33 cellular contexts compared by ENCODE assay signal in genomic region chr11:102676086-102676485, GRCh38. TPM values are rescaled to one million over a fixed set of nuclear protein-coding genes. Genes with fewer than 3 reads are reported as not detected.
"Had no signal": no experiment of that assay in that cellular context is flagged by ENCODE, and none has a peak within 500 bp of the region (broad histone marks: within the 10 kb centered on the region; RNA-seq: fewer than 3 reads in every experiment).

No MANE protein-coding gene starts in this region.

- H3K27ac Mint-ChIP-seq: naive B cell; natural killer cell treated with Interleukin-12 subunit alpha and Interleukin-12 subunit beta and Interleukin-15 and Interleukin-18, amount 100 ng/mL, for 72 hours; stimulated activated naive B cell treated with anti-CD40 and anti-IgM and Interleukin-4, amounts not matched to agents 10 μg/mL and 1 μg/mL and 100 μg/mL, for 72 hours; stimulated activated naive CD8-positive, alpha-beta T cell treated with anti-CD3 and anti-CD28 coated beads, Interleukin-15, Interleukin-2, amounts not matched to agents 100 ng/mL and 50 ng/mL, for 24 hours had no signal

- DNase-seq: dermis blood vessel endothelial cell; effector memory CD4-positive, alpha-beta T cell; foreskin melanocyte; glutamatergic neuron; heart right ventricle; hippocampal formation; left cardiac atrium; left lung; mesenchymal stem cell; naive B cell; psoas muscle; right cardiac atrium; sigmoid colon; stimulated activated CD4-positive, alpha-beta T cell treated with anti-CD3 and anti-CD28 coated beads, Interleukin-15, amount 100 ng/mL, for 24 hours; stimulated activated CD4-positive, alpha-beta T cell treated with anti-CD3 and anti-CD28 coated beads, Interleukin-2, amount 100 ng/mL, for 48 hours; stimulated activated naive B cell treated with anti-CD40 and anti-IgM and Interleukin-4, amounts not matched to agents 10 μg/mL and 1 μg/mL and 100 μg/mL, for 72 hours; upper lobe of left lung had no signal

- H3K36me3 ChIP-seq: esophagus muscularis mucosa, heart right ventricle, left lung, sigmoid colon, thoracic aorta, tibial nerve, upper lobe of left lung had no signal

- H3K4me1 ChIP-seq: esophagus muscularis mucosa, heart right ventricle, left lung, psoas muscle, tibial nerve, upper lobe of left lung had no signal

- H3K4me1 Mint-ChIP-seq: neural crest cell; stimulated activated naive B cell treated with anti-CD40 and anti-IgM and Interleukin-4, amounts not matched to agents 10 μg/mL and 1 μg/mL and 100 μg/mL, for 72 hours had no signal

- H3K4me3 Mint-ChIP-seq: naive B cell; natural killer cell treated with Interleukin-12 subunit alpha and Interleukin-12 subunit beta and Interleukin-15 and Interleukin-18, amount 100 ng/mL, for 72 hours; neural crest cell; stimulated activated naive B cell treated with anti-CD40 and anti-IgM and Interleukin-4, amounts not matched to agents 10 μg/mL and 1 μg/mL and 100 μg/mL, for 72 hours; stimulated activated naive CD8-positive, alpha-beta T cell treated with anti-CD3 and anti-CD28 coated beads, Interleukin-15, Interleukin-2, amounts not matched to agents 100 ng/mL and 50 ng/mL, for 24 hours had no signal

- H3K36me3 Mint-ChIP-seq: naive B cell; natural killer cell treated with Interleukin-12 subunit alpha and Interleukin-12 subunit beta and Interleukin-15 and Interleukin-18, amount 100 ng/mL, for 72 hours; stimulated activated naive B cell treated with anti-CD40 and anti-IgM and Interleukin-4, amounts not matched to agents 10 μg/mL and 1 μg/mL and 100 μg/mL, for 72 hours had no signal

- H3K4me3 ChIP-seq: coronary artery, esophagus muscularis mucosa, heart right ventricle, left lung, psoas muscle, sigmoid colon, skin epidermis, thoracic aorta, tibial nerve, upper lobe of left lung had no signal

- H3K27ac ChIP-seq: coronary artery, esophagus muscularis mucosa, heart right ventricle, left lung, psoas muscle, sigmoid colon, skin epidermis, thoracic aorta, tibial nerve, upper lobe of left lung had no signal

- H3K27me3 ChIP-seq: esophagus muscularis mucosa, left lung, sigmoid colon, tibial nerve, upper lobe of left lung had no signal

- H3K9me3 ChIP-seq: esophagus muscularis mucosa, left lung, psoas muscle, sigmoid colon, thoracic aorta, tibial nerve, upper lobe of left lung had no signal

- H3K9me3 Mint-ChIP-seq: naive B cell; natural killer cell treated with Interleukin-12 subunit alpha and Interleukin-12 subunit beta and Interleukin-15 and Interleukin-18, amount 100 ng/mL, for 72 hours; neural crest cell; stimulated activated naive B cell treated with anti-CD40 and anti-IgM and Interleukin-4, amounts not matched to agents 10 μg/mL and 1 μg/mL and 100 μg/mL, for 72 hours; stimulated activated naive CD8-positive, alpha-beta T cell treated with anti-CD3 and anti-CD28 coated beads, Interleukin-15, Interleukin-2, amounts not matched to agents 100 ng/mL and 50 ng/mL, for 24 hours had no signal

- ATAC-seq: heart right ventricle; left cardiac atrium; left lung; natural killer cell treated with Interleukin-12 subunit alpha and Interleukin-12 subunit beta and Interleukin-15 and Interleukin-18, amount 100 ng/mL, for 72 hours; psoas muscle; right cardiac atrium; stimulated activated naive B cell treated with anti-CD40 and anti-IgM and Interleukin-4, amounts not matched to agents 10 μg/mL and 1 μg/mL and 100 μg/mL, for 72 hours had no signal

RNA-seq across cellular contexts. Expression of gene MMP27, which starts 29.5 kb away (rescaled TPM):
- total RNA-seq: dermis blood vessel endothelial cell; endothelial cell of umbilical vein; epithelial cell of proximal tubule; heart right ventricle; kidney epithelial cell; left cardiac atrium; left lung; lung microvascular endothelial cell; natural killer cell treated with Interleukin-12 subunit alpha and Interleukin-12 subunit beta and Interleukin-15 and Interleukin-18, amount 100 ng/mL, for 72 hours; neural crest cell; osteocyte; psoas muscle; renal cortical epithelial cell; right cardiac atrium; sigmoid colon; thoracic aorta; upper lobe of left lung had no signal
- polyA plus RNA-seq: endothelial cell of umbilical vein, heart right ventricle, right cardiac atrium, sigmoid colon had no signal

RNA-seq across cellular contexts. Expression of gene MMP8, which starts 48.7 kb away (rescaled TPM):
- total RNA-seq: dermis blood vessel endothelial cell; endothelial cell of umbilical vein; epithelial cell of proximal tubule; kidney epithelial cell; lung microvascular endothelial cell; natural killer cell treated with Interleukin-12 subunit alpha and Interleukin-12 subunit beta and Interleukin-15 and Interleukin-18, amount 100 ng/mL, for 72 hours; neural crest cell; osteocyte; renal cortical epithelial cell; sigmoid colon; thoracic aorta; tibial nerve had no signal
- polyA plus RNA-seq: endothelial cell of umbilical vein had no signal

RNA-seq across cellular contexts. Expression of gene MMP20, which starts 51.0 kb away (rescaled TPM):
- total RNA-seq: dermis blood vessel endothelial cell; endothelial cell of umbilical vein; epithelial cell of proximal tubule; esophagus muscularis mucosa; fibroblast of lung; heart right ventricle; kidney epithelial cell; left cardiac atrium; left lung; lower leg skin; lung microvascular endothelial cell; natural killer cell treated with Interleukin-12 subunit alpha and Interleukin-12 subunit beta and Interleukin-15 and Interleukin-18, amount 100 ng/mL, for 72 hours; neural crest cell; osteocyte; psoas muscle; renal cortical epithelial cell; right cardiac atrium; sigmoid colon; thoracic aorta; tibial nerve; upper lobe of left lung had no signal
- polyA plus RNA-seq: endothelial cell of umbilical vein, fibroblast of lung, heart right ventricle, psoas muscle, right cardiac atrium, sigmoid colon had no signal
